16 cellular contexts compared by ENCODE assay signal in the genomic region with DNA sequence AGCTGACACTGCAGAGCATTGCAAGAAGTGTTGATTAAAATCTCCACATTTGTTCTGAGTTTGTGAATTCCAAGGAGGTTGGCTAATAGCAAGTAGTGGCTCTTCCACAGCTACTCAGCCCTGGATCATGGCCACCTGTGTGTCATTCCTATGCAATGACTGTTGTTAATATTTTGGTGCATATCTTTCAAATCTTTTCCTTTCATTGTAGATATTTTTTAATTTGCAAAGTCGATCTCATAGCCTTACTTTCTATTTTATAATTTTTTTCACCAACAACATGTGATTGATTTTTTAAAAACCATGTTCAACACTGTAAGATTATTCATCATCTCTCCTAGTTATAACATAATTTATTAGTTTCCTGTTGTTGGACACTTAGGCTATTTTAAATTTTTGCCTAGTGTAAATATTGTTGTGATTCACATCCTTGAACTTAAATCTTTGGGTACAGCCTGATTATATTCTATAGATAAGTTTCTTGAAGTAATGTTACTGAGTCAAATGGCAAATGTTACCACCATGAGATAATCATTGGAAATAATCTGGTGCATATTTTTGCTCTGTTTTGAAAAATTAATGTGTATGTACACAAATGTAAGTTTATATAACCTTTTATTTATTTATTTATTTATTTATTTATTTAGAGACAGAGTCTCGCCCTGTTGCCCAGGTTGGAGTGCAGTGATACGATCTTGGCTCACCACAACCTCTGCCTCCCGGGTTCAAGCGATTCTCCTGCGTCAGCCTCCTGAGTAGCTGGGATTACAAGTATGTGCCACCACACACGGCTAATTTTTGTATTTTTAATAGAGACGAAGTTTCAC. TPM values are rescaled to one million over a fixed set of nuclear protein-coding genes. Genes with fewer than 3 reads are reported as not detected.
DNase-seq lines count a peak whose midpoint lies in the region; ATAC-seq, FAIRE-seq and TF ChIP-seq lines count a peak whose summit lies in the region.
"Had no signal": no experiment of that assay in that cellular context is flagged by ENCODE, and none has a peak within 500 bp of the region (broad histone marks: within the 10 kb centered on the region; RNA-seq: fewer than 3 reads in every experiment).

No MANE protein-coding gene starts in this region.

- H4K20me1 ChIP-seq in GM23248 (ENCODE audit: insufficient read depth): no peaks in the 10 kb centered on the region

- H3K4me3 ChIP-seq in GM23248 (peak overlapping the region; percentile 35), adrenal gland (no peak overlapping the region), skeletal muscle satellite cell (ENCODE audit: low read length) (no peak overlapping the region)
- H3K4me3 ChIP-seq: dorsolateral prefrontal cortex, Peyer's patch had no signal

- peaks cover 12% of the 10 kb centered on the region; the same call in 1 of the 2 replicates for H3F3A ChIP-seq in GM23248 (ENCODE audit: insufficient read depth)

- H3K27me3 ChIP-seq in GM23248 (replicated peaks; ENCODE audit: insufficient read depth): no peaks in the 10 kb centered on the region
- no peaks in the 10 kb centered on the region for H3K27me3 ChIP-seq in adrenal gland
- H3K27me3 ChIP-seq in skeletal muscle satellite cell (ENCODE audit: control insufficient read depth, insufficient read depth, low read length): no peaks in the 10 kb centered on the region
- H3K27me3 ChIP-seq: Peyer's patch had no signal

- H2AFZ ChIP-seq in GM23248: no peak overlapping the region

- H3K4me2 ChIP-seq in GM23248 (ENCODE audit: unreplicated experiment) (peak overlapping the region; percentile 57), skeletal muscle satellite cell (ENCODE audit: low read length) (peak overlapping the region; percentile 50)
- H3K4me2 ChIP-seq: KMS-11 had no signal

- DNase-seq in GM23248 (peak; percentile 92), adrenal gland (peak in 6 of 7 donors; percentile 35 to 69 (median 60)), frontal cortex (ENCODE audit: low spot score in 2 of 2) (no peak), erythroblast (lab: John Stamatoyannopoulos, UW) (no peak)
- no peak for DNase-seq in stimulated activated effector memory CD8-positive, alpha-beta T cell treated with anti-CD3 and anti-CD28 coated beads, Interleukin-12 subunit alpha, Interleukin-12 subunit beta, amount 100 ng/mL, for 72 hours (ENCODE audit: low spot score in 2 of 2)
- DNase-seq: activated B cell treated with CpG ODN at 0.5 μM for 24 hours; activated naive CD4-positive, alpha-beta T cell; dorsolateral prefrontal cortex; stimulated activated CD4-positive, alpha-beta T cell treated with anti-CD3 and anti-CD28 coated beads, Interleukin-2, amount 100 ng/mL, for 48 hours; substantia nigra had no signal

- H3K9me3 ChIP-seq in GM23248 (ENCODE audit: low read depth) (no peaks in the 10 kb centered on the region), adrenal gland (replicated peaks in 1 of 3) (no peaks in the 10 kb centered on the region), skeletal muscle satellite cell (replicated peaks; ENCODE audit: low read length) (no peaks in the 10 kb centered on the region)
- H3K9me3 ChIP-seq: Peyer's patch had no signal

- no peak for TF ChIP-seq CTCF in adrenal gland (IDR thresholded peaks at IDR 0.05)

- TF ChIP-seq POLR2A in adrenal gland (IDR thresholded peaks at IDR 0.05) (no peak), erythroblast (IDR thresholded peaks at IDR 0.05; ENCODE audit: low read length) (no peak)

- H3K4me3 Mint-ChIP-seq in stimulated activated effector memory CD8-positive, alpha-beta T cell treated with anti-CD3 and anti-CD28 coated beads, Interleukin-12 subunit alpha, Interleukin-12 subunit beta, amount 100 ng/mL, for 72 hours: no peak overlapping the region
- H3K4me3 Mint-ChIP-seq: activated B cell treated with CpG ODN at 0.5 μM for 24 hours had no signal

- no peaks in the 10 kb centered on the region for H3K9me2 ChIP-seq in GM23248 (ENCODE audit: insufficient read depth)

- peak; percentile 10 for FAIRE-seq in frontal cortex (lab: Jason Lieb, UNC)
- FAIRE-seq: islet of Langerhans had no signal

- no peaks in the 10 kb centered on the region for H3K36me3 Mint-ChIP-seq in stimulated activated effector memory CD8-positive, alpha-beta T cell treated with anti-CD3 and anti-CD28 coated beads, Interleukin-12 subunit alpha, Interleukin-12 subunit beta, amount 100 ng/mL, for 72 hours

- H3K9me3 Mint-ChIP-seq in stimulated activated effector memory CD8-positive, alpha-beta T cell treated with anti-CD3 and anti-CD28 coated beads, Interleukin-12 subunit alpha, Interleukin-12 subunit beta, amount 100 ng/mL, for 72 hours: no peaks in the 10 kb centered on the region
- H3K9me3 Mint-ChIP-seq: activated B cell treated with CpG ODN at 0.5 μM for 24 hours had no signal

- WGBS in GM23248 (ENCODE audit: low coverage in 1 of 2, low lambda C conversion rate in 2 of 2, missing lambda C conversion rate in 2 of 2), 2 experiments: 82 to 85% methylated on average over 8 of the region's 8 CpGs
- WGBS in adrenal gland, 4 donors: 89 to 90% (median 89%) methylated on average over 8 of the region's 8 CpGs

- H3K27ac Mint-ChIP-seq in stimulated activated effector memory CD8-positive, alpha-beta T cell treated with anti-CD3 and anti-CD28 coated beads, Interleukin-12 subunit alpha, Interleukin-12 subunit beta, amount 100 ng/mL, for 72 hours: no peak overlapping the region
- H3K27ac Mint-ChIP-seq: activated B cell treated with CpG ODN at 0.5 μM for 24 hours had no signal

- in situ Hi-C loops in GM23248 (cut with MboI): no loop called here

- H3K36me3 ChIP-seq in GM23248 (ENCODE audit: low read depth) (no peaks in the 10 kb centered on the region), adrenal gland (replicated peaks in 1 of 2) (no peaks in the 10 kb centered on the region), skeletal muscle satellite cell (ENCODE audit: insufficient read depth, low read length) (no peaks in the 10 kb centered on the region)
- H3K36me3 ChIP-seq: Peyer's patch had no signal

- ATAC-seq in HG02571 (IDR thresholded peaks at IDR 0.05; ENCODE audit: unreplicated experiment): no peak
- ATAC-seq in stimulated activated effector memory CD8-positive, alpha-beta T cell treated with anti-CD3 and anti-CD28 coated beads, Interleukin-12 subunit alpha, Interleukin-12 subunit beta, amount 100 ng/mL, for 72 hours: no peak
- ATAC-seq in HG02870 (IDR thresholded peaks at IDR 0.05; ENCODE audit: unreplicated experiment): no peak

- 0 out of 2 replicates have a peak overlapping the region, but pooled peaks have one; percentile 13 for H3K27ac ChIP-seq in GM23248
- H3K27ac ChIP-seq in adrenal gland: no peak overlapping the region
- H3K27ac ChIP-seq: dorsolateral prefrontal cortex, KMS-11, Peyer's patch had no signal

- H3K4me1 ChIP-seq in GM23248 (ENCODE audit: insufficient read depth) (peaks cover 9% of the 10 kb centered on the region), adrenal gland (replicated peaks in 1 of 2) (peaks cover 0 to 14% of the 10 kb centered on the region in 2 donors), skeletal muscle satellite cell (ENCODE audit: control insufficient read depth, insufficient read depth, low read length) (peaks cover 6% of the 10 kb centered on the region)
- H3K4me1 ChIP-seq: Peyer's patch had no signal

- H3K79me2 ChIP-seq in GM23248 (ENCODE audit: insufficient read depth): no peaks in the 10 kb centered on the region

- intact Hi-C loops in adrenal gland (cut with DNase I): no loop called here

- H3K4me1 Mint-ChIP-seq in stimulated activated effector memory CD8-positive, alpha-beta T cell treated with anti-CD3 and anti-CD28 coated beads, Interleukin-12 subunit alpha, Interleukin-12 subunit beta, amount 100 ng/mL, for 72 hours: peaks cover 11% of the 10 kb centered on the region
- H3K4me1 Mint-ChIP-seq: activated B cell treated with CpG ODN at 0.5 μM for 24 hours had no signal

- no peak overlapping the region for H3K9ac ChIP-seq in GM23248
- H3K9ac ChIP-seq in skeletal muscle satellite cell (ENCODE audit: low read depth, low read length): no peak overlapping the region
- H3K9ac ChIP-seq: KMS-11 had no signal

RNA-seq across cellular contexts. Expression of gene ARHGAP10, which starts 17.1 kb away (rescaled TPM):
- total RNA-seq in GM23248 (2014; rRNA removed; shearing (Covaris generic)): 21.0 and 24.8 TPM in 2 replicates
- 17.0 and 19.5 TPM in 2 replicates for polyA plus RNA-seq in GM23248 (2016; fragmentation: Nextera tagmentation; extraction: Ambion mirVana)
- 10 to 100 TPM; 14.1 to 40.8 (median 26.9) TPM for total RNA-seq in adrenal gland
- 10 to 100 TPM; 12.9 to 22.9 (median 17.6) TPM for polyA plus RNA-seq in adrenal gland
- total RNA-seq in frontal cortex: 2.9 TPM
- 29.7 and 33.5 TPM in 2 replicates for total RNA-seq in skeletal muscle satellite cell (2012; rRNA removed)

RNA-seq across cellular contexts. Expression of gene PRMT9, which starts 30.8 kb away (rescaled TPM):
- 6.4 and 8.6 TPM in 2 replicates for total RNA-seq in GM23248 (2014; rRNA removed; shearing (Covaris generic))
- 5.0 and 6.0 TPM in 2 replicates for polyA plus RNA-seq in GM23248 (2016; fragmentation: Nextera tagmentation; extraction: Ambion mirVana)
- 10 to 100 TPM in 4 of 8 donors, 1 to 10 TPM in 4; 5.4 to 13.5 (median 10.0) TPM for total RNA-seq in adrenal gland
- polyA plus RNA-seq in adrenal gland: 10 to 100 TPM; 11.9 to 13.3 (median 12.0) TPM
- 13.0 TPM for total RNA-seq in frontal cortex
- 7.4 and 11.9 TPM in 2 replicates for total RNA-seq in skeletal muscle satellite cell (2012; rRNA removed)

Comparison
In these comparisons a context has a peak if more than half of its experiments do, and no peak if none do; other contexts are left out.
1. DNase-seq: peak in GM23248 (single experiment) and adrenal gland (6 of 7); none in frontal cortex (0 of 2), erythroblast (0 of 2) and stimulated activated effector memory CD8-positive, alpha-beta T cell treated with anti-CD3 and anti-CD28 coated beads, Interleukin-12 subunit alpha, Interleukin-12 subunit beta, amount 100 ng/mL, for 72 hours (0 of 2).